Comparison of ENCODE assay signal across 8 cellular contexts in genomic region chr9:3508078-3508431, GRCh38. TPM values are rescaled to one million over a fixed set of nuclear protein-coding genes. Genes with fewer than 3 reads are reported as not detected.
DNase-seq lines count a peak whose midpoint lies in the region; ATAC-seq and TF ChIP-seq lines count a peak whose summit lies in the region.

No MANE protein-coding gene starts in this region.

- intact Hi-C loops in sigmoid colon (cut with DNase I), result no loop called here

- H3K4me3 ChIP-seq in sigmoid colon, result peak overlapping the region in 2 of 4 donors; percentile 12 to 31

- no peak for TF ChIP-seq CTCF in sigmoid colon (IDR thresholded peaks at IDR 0.05)

- H3K4me3 Mint-ChIP-seq in activated T-helper 17 cell treated with anti-CD3 and anti-CD28 coated beads, Interleukin-2, amount 50 U/mL, for 72 hours, result peak overlapping the region; percentile 68

- H3K9me3 Mint-ChIP-seq in activated T-helper 17 cell treated with anti-CD3 and anti-CD28 coated beads, Interleukin-2, amount 50 U/mL, for 72 hours, result no peaks in the 10 kb centered on the region

- no peaks in the 10 kb centered on the region for H3K9me3 ChIP-seq in sigmoid colon

- peak; percentile 56 for DNase-seq in NCI-H748 treated with DMSO at 0.1 percent for 48 hours (lab: John Stamatoyannopoulos, UW)
- DNase-seq in NCI-H748 (lab: John Stamatoyannopoulos, UW; ENCODE audit: unreplicated experiment), result no peak
- DNase-seq in sigmoid colon, result no peak
- no peak for DNase-seq in NCI-H2196 treated with DMSO at 0.1 percent for 48 hours (lab: John Stamatoyannopoulos, UW; ENCODE audit: unreplicated experiment)
- no peak for DNase-seq in NCI-H2171 (lab: John Stamatoyannopoulos, UW)
- DNase-seq in globus pallidus (ENCODE audit: low spot score), result no peak

- no peaks in the 10 kb centered on the region for H3K27me3 Mint-ChIP-seq in activated T-helper 17 cell treated with anti-CD3 and anti-CD28 coated beads, Interleukin-2, amount 50 U/mL, for 72 hours

- peak; percentile 23 for ATAC-seq in HG03103 (IDR thresholded peaks at IDR 0.05; ENCODE audit: low read depth, unreplicated experiment)
- peak; percentile 39 for ATAC-seq in activated T-helper 17 cell treated with anti-CD3 and anti-CD28 coated beads, Interleukin-2, amount 50 U/mL, for 72 hours (replicated peaks)

- H3K27ac Mint-ChIP-seq in activated T-helper 17 cell treated with anti-CD3 and anti-CD28 coated beads, Interleukin-2, amount 50 U/mL, for 72 hours, result peak overlapping the region; percentile 78

- H3K27ac ChIP-seq in sigmoid colon, result peak overlapping the region; percentile 25 to 56 (median 40)

- H3K36me3 Mint-ChIP-seq in activated T-helper 17 cell treated with anti-CD3 and anti-CD28 coated beads, Interleukin-2, amount 50 U/mL, for 72 hours (ENCODE audit: low read depth), result peaks cover 10% of the 10 kb centered on the region

- no peak for TF ChIP-seq POLR2A in sigmoid colon (IDR thresholded peaks at IDR 0.05)

- H3K27me3 ChIP-seq in sigmoid colon, result no peaks in the 10 kb centered on the region

- peaks cover 0 to 20% (median 5%) of the 10 kb centered on the region in 4 donors for H3K4me1 ChIP-seq in sigmoid colon

- no peak for TF ChIP-seq EP300 in sigmoid colon (IDR thresholded peaks at IDR 0.05)

- WGBS in sigmoid colon, 2 donors, result 56 to 73% methylated on average over 2 of the region's 2 CpGs

- H3K4me1 Mint-ChIP-seq in activated T-helper 17 cell treated with anti-CD3 and anti-CD28 coated beads, Interleukin-2, amount 50 U/mL, for 72 hours, result peaks cover 25% of the 10 kb centered on the region

- no peaks in the 10 kb centered on the region for H3K36me3 ChIP-seq in sigmoid colon

RNA-seq across cellular contexts. Expression of gene RFX3, which starts 17.7 kb away (rescaled TPM):
- total RNA-seq in activated T-helper 17 cell treated with anti-CD3 and anti-CD28 coated beads, Interleukin-2, amount 50 U/mL, for 72 hours, result 10 to 100 TPM in 1 of 2 donors, 1 to 10 TPM in 1; 8.7 to 19.8 TPM
- 10 to 100 TPM in 2 of 4 donors, 1 to 10 TPM in 2; 6.4 to 15.0 (median 9.6) TPM for total RNA-seq in sigmoid colon
- 1 to 10 TPM in 2 of 3 donors, under 1 TPM in 1; 0.69 to 2.8 (median 1.2) TPM for polyA plus RNA-seq in sigmoid colon
